Comparison of ENCODE assay signal across 1 cellular context in the genomic region with DNA sequence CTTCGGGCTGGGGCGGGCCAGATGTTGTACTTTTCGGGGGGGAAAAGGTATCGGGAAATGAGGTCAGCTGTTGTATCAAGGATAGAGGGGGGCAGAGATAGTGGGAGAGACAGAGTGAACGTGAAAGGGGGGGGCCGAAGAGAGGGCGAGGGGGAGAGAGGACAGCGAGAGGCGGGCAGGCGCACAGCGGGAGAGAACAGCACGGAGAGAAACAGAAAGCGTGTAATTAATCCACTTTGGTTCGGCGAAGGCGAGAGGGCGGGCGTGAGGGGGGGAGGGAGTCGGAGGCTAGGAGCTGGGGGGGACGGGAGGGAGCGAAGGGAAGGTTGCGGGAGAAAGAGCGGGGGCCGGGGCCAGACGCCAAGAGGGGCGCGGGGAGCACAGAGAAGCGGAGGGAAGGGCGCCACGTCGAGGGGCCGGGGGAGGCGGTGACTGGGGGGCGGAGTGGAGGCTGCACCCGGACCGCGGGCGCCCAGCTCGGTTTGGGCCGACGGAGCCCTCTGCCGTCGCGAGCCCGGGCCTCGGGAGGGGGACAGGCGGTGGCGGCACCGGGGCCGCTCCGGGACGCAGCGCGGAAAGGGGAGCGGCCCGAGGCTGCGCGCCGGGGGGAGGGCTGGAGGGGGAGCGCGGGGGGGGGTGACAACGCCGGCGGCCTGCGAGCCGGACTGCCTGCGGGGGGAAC.
TF ChIP-seq lines count a peak whose summit lies in the region.

No MANE protein-coding gene starts in this region.

TF ChIP-seq in HEK293, 187 proteins besides CTCF, POLR2A, EP300 and RAD21 (continued from another document and continues in another):
- TF ChIP-seq, protein P1, sequence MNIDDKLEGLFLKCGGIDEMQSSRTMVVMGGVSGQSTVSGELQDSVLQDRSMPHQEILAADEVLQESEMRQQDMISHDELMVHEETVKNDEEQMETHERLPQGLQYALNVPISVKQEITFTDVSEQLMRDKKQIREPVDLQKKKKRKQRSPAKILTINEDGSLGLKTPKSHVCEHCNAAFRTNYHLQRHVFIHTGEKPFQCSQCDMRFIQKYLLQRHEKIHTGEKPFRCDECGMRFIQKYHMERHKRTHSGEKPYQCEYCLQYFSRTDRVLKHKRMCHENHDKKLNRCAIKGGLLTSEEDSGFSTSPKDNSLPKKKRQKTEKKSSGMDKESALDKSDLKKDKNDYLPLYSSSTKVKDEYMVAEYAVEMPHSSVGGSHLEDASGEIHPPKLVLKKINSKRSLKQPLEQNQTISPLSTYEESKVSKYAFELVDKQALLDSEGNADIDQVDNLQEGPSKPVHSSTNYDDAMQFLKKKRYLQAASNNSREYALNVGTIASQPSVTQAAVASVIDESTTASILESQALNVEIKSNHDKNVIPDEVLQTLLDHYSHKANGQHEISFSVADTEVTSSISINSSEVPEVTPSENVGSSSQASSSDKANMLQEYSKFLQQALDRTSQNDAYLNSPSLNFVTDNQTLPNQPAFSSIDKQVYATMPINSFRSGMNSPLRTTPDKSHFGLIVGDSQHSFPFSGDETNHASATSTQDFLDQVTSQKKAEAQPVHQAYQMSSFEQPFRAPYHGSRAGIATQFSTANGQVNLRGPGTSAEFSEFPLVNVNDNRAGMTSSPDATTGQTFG (tag by site-specific recombination; IDR thresholded peaks at IDR 0.05; ENCODE audit: borderline replicate concordance): no peak
- TF ChIP-seq, protein P2, sequence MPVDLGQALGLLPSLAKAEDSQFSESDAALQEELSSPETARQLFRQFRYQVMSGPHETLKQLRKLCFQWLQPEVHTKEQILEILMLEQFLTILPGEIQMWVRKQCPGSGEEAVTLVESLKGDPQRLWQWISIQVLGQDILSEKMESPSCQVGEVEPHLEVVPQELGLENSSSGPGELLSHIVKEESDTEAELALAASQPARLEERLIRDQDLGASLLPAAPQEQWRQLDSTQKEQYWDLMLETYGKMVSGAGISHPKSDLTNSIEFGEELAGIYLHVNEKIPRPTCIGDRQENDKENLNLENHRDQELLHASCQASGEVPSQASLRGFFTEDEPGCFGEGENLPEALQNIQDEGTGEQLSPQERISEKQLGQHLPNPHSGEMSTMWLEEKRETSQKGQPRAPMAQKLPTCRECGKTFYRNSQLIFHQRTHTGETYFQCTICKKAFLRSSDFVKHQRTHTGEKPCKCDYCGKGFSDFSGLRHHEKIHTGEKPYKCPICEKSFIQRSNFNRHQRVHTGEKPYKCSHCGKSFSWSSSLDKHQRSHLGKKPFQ (tag by site-specific recombination; IDR thresholded peaks at IDR 0.05): no peak
- TF ChIP-seq, protein P3, sequence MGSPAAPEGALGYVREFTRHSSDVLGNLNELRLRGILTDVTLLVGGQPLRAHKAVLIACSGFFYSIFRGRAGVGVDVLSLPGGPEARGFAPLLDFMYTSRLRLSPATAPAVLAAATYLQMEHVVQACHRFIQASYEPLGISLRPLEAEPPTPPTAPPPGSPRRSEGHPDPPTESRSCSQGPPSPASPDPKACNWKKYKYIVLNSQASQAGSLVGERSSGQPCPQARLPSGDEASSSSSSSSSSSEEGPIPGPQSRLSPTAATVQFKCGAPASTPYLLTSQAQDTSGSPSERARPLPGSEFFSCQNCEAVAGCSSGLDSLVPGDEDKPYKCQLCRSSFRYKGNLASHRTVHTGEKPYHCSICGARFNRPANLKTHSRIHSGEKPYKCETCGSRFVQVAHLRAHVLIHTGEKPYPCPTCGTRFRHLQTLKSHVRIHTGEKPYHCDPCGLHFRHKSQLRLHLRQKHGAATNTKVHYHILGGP (tag by site-specific recombination; IDR thresholded peaks at IDR 0.05): no peak
- no peak for TF ChIP-seq ZNF202 (tag by site-specific recombination; IDR thresholded peaks at IDR 0.05; ENCODE audit: borderline replicate concordance)
- TF ChIP-seq BCL11A (tag by site-specific recombination; IDR thresholded peaks at IDR 0.05; ENCODE audit: low read depth): 0 out of 2 replicates have a peak, but pooled peaks have one; percentile 50
- peak; percentile 48; the same call in 1 of the 2 replicates for TF ChIP-seq ZBTB20 (tag by site-specific recombination; IDR thresholded peaks at IDR 0.05)
- no peak for TF ChIP-seq ZNF76 (tag by site-specific recombination; IDR thresholded peaks at IDR 0.05; ENCODE audit: borderline replicate concordance, low read depth)
- TF ChIP-seq ZNF843 (tag by site-specific recombination; IDR thresholded peaks at IDR 0.05): no peak
- no peak for TF ChIP-seq YY1 (tag by site-specific recombination; IDR thresholded peaks at IDR 0.05)
- TF ChIP-seq ZNF10 (tag by site-specific recombination; IDR thresholded peaks at IDR 0.05): no peak
- no peak for TF ChIP-seq ZSCAN30 (tag by site-specific recombination; IDR thresholded peaks at IDR 0.05)
- TF ChIP-seq, protein P4, sequence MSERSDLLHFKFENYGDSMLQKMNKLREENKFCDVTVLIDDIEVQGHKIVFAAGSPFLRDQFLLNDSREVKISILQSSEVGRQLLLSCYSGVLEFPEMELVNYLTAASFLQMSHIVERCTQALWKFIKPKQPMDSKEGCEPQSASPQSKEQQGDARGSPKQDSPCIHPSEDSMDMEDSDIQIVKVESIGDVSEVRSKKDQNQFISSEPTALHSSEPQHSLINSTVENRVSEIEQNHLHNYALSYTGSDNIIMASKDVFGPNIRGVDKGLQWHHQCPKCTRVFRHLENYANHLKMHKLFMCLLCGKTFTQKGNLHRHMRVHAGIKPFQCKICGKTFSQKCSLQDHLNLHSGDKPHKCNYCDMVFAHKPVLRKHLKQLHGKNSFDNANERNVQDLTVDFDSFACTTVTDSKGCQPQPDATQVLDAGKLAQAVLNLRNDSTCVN (tag by site-specific recombination; optimal IDR thresholded peaks at IDR 0.05): peak; percentile 26
- TF ChIP-seq, protein P5, sequence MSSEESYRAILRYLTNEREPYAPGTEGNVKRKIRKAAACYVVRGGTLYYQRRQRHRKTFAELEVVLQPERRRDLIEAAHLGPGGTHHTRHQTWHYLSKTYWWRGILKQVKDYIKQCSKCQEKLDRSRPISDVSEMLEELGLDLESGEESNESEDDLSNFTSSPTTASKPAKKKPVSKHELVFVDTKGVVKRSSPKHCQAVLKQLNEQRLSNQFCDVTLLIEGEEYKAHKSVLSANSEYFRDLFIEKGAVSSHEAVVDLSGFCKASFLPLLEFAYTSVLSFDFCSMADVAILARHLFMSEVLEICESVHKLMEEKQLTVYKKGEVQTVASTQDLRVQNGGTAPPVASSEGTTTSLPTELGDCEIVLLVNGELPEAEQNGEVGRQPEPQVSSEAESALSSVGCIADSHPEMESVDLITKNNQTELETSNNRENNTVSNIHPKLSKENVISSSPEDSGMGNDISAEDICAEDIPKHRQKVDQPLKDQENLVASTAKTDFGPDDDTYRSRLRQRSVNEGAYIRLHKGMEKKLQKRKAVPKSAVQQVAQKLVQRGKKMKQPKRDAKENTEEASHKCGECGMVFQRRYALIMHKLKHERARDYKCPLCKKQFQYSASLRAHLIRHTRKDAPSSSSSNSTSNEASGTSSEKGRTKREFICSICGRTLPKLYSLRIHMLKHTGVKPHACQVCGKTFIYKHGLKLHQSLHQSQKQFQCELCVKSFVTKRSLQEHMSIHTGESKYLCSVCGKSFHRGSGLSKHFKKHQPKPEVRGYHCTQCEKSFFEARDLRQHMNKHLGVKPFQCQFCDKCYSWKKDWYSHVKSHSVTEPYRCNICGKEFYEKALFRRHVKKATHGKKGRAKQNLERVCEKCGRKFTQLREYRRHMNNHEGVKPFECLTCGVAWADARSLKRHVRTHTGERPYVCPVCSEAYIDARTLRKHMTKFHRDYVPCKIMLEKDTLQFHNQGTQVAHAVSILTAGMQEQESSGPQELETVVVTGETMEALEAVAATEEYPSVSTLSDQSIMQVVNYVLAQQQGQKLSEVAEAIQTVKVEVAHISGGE (tag by site-specific recombination; conservative IDR thresholded peaks at IDR 0.05; ENCODE audit: low read depth): no peak
- TF ChIP-seq KLF8 (tag by site-specific recombination; IDR thresholded peaks at IDR 0.05): peak; percentile 42; the same call in 1 of the 2 replicates
- TF ChIP-seq ZFHX2 (tag by site-specific recombination; conservative IDR thresholded peaks at IDR 0.05): peak; percentile 42
- TF ChIP-seq MZF1 (tag by site-specific recombination; IDR thresholded peaks at IDR 0.05; ENCODE audit: borderline replicate concordance): no peak
- TF ChIP-seq ZNF768 (tag by site-specific recombination; IDR thresholded peaks at IDR 0.05): no peak
- no peak for TF ChIP-seq SCRT1 (tag by site-specific recombination; IDR thresholded peaks at IDR 0.05; ENCODE audit: borderline replicate concordance)
- TF ChIP-seq ZNF747 (tag by site-specific recombination; IDR thresholded peaks at IDR 0.05): no peak
- no peak for TF ChIP-seq ZNF670 (tag by site-specific recombination; IDR thresholded peaks at IDR 0.05; ENCODE audit: low read depth)
- TF ChIP-seq ZNF133 (tag by site-specific recombination; IDR thresholded peaks at IDR 0.05): no peak
- no peak for TF ChIP-seq ZNF529 (tag by site-specific recombination; IDR thresholded peaks at IDR 0.05; ENCODE audit: insufficient replicate concordance)
- TF ChIP-seq, protein P6, sequence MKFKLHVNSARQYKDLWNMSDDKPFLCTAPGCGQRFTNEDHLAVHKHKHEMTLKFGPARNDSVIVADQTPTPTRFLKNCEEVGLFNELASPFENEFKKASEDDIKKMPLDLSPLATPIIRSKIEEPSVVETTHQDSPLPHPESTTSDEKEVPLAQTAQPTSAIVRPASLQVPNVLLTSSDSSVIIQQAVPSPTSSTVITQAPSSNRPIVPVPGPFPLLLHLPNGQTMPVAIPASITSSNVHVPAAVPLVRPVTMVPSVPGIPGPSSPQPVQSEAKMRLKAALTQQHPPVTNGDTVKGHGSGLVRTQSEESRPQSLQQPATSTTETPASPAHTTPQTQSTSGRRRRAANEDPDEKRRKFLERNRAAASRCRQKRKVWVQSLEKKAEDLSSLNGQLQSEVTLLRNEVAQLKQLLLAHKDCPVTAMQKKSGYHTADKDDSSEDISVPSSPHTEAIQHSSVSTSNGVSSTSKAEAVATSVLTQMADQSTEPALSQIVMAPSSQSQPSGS (tag by site-specific recombination; IDR thresholded peaks at IDR 0.05; ENCODE audit: low read depth): no peak
- TF ChIP-seq, protein P7, sequence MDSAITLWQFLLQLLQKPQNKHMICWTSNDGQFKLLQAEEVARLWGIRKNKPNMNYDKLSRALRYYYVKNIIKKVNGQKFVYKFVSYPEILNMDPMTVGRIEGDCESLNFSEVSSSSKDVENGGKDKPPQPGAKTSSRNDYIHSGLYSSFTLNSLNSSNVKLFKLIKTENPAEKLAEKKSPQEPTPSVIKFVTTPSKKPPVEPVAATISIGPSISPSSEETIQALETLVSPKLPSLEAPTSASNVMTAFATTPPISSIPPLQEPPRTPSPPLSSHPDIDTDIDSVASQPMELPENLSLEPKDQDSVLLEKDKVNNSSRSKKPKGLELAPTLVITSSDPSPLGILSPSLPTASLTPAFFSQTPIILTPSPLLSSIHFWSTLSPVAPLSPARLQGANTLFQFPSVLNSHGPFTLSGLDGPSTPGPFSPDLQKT (IDR thresholded peaks at IDR 0.05; ENCODE audit: borderline replicate concordance, low read depth, low read length): no peak
- TF ChIP-seq, protein P8, sequence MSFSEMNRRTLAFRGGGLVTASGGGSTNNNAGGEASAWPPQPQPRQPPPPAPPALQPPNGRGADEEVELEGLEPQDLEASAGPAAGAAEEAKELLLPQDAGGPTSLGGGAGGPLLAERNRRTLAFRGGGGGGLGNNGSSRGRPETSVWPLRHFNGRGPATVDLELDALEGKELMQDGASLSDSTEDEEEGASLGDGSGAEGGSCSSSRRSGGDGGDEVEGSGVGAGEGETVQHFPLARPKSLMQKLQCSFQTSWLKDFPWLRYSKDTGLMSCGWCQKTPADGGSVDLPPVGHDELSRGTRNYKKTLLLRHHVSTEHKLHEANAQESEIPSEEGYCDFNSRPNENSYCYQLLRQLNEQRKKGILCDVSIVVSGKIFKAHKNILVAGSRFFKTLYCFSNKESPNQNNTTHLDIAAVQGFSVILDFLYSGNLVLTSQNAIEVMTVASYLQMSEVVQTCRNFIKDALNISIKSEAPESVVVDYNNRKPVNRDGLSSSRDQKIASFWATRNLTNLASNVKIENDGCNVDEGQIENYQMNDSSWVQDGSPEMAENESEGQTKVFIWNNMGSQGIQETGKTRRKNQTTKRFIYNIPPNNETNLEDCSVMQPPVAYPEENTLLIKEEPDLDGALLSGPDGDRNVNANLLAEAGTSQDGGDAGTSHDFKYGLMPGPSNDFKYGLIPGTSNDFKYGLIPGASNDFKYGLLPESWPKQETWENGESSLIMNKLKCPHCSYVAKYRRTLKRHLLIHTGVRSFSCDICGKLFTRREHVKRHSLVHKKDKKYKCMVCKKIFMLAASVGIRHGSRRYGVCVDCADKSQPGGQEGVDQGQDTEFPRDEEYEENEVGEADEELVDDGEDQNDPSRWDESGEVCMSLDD (tag by site-specific recombination; IDR thresholded peaks at IDR 0.05): peak; percentile 43; the same call in 1 of the 2 replicates
- TF ChIP-seq ZNF426 (tag by site-specific recombination; IDR thresholded peaks at IDR 0.05): no peak
- TF ChIP-seq SETDB1 (IDR thresholded peaks at IDR 0.05; ENCODE audit: insufficient read length, low read length): no peak
- no peak for TF ChIP-seq ZNF37A (tag by site-specific recombination; IDR thresholded peaks at IDR 0.05)
- TF ChIP-seq, protein P9, sequence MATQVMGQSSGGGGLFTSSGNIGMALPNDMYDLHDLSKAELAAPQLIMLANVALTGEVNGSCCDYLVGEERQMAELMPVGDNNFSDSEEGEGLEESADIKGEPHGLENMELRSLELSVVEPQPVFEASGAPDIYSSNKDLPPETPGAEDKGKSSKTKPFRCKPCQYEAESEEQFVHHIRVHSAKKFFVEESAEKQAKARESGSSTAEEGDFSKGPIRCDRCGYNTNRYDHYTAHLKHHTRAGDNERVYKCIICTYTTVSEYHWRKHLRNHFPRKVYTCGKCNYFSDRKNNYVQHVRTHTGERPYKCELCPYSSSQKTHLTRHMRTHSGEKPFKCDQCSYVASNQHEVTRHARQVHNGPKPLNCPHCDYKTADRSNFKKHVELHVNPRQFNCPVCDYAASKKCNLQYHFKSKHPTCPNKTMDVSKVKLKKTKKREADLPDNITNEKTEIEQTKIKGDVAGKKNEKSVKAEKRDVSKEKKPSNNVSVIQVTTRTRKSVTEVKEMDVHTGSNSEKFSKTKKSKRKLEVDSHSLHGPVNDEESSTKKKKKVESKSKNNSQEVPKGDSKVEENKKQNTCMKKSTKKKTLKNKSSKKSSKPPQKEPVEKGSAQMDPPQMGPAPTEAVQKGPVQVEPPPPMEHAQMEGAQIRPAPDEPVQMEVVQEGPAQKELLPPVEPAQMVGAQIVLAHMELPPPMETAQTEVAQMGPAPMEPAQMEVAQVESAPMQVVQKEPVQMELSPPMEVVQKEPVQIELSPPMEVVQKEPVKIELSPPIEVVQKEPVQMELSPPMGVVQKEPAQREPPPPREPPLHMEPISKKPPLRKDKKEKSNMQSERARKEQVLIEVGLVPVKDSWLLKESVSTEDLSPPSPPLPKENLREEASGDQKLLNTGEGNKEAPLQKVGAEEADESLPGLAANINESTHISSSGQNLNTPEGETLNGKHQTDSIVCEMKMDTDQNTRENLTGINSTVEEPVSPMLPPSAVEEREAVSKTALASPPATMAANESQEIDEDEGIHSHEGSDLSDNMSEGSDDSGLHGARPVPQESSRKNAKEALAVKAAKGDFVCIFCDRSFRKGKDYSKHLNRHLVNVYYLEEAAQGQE (tag by site-specific recombination; IDR thresholded peaks at IDR 0.05): no peak
- no peak for TF ChIP-seq ZNF621 (tag by site-specific recombination; IDR thresholded peaks at IDR 0.05)
- TF ChIP-seq ZIC2 (tag by site-specific recombination; IDR thresholded peaks at IDR 0.05): peak; percentile 66
- TF ChIP-seq ZNF341 (tag by site-specific recombination; IDR thresholded peaks at IDR 0.05; ENCODE audit: low read depth): peak; percentile 73
- TF ChIP-seq ZBTB48 (tag by site-specific recombination; IDR thresholded peaks at IDR 0.05): no peak
- no peak for TF ChIP-seq ZNF112 (tag by site-specific recombination; IDR thresholded peaks at IDR 0.05)
- TF ChIP-seq ZNF140 (tag by site-specific recombination; IDR thresholded peaks at IDR 0.05): no peak
- 0 out of 2 replicates have a peak, but pooled peaks have one; percentile 50 for TF ChIP-seq ZBTB8A (tag by site-specific recombination; IDR thresholded peaks at IDR 0.05)
- no peak for TF ChIP-seq ZNF555 (tag by site-specific recombination; conservative IDR thresholded peaks at IDR 0.05)
